In genomic region chr15:21111861-21112260, GRCh38 we compare ENCODE assay signal across 8 cellular contexts.
DNase-seq lines count a peak whose midpoint lies in the region; ATAC-seq and TF ChIP-seq lines count a peak whose summit lies in the region.
"Not testable (repeated sequence)": the region's sequence is repeated elsewhere in the genome, so short reads cannot be mapped to it uniquely, and the experiment has no call there.

No MANE protein-coding gene starts in this region.

- not testable (repeated sequence) for H3K9me3 ChIP-seq in BE2C; PC-9 (ENCODE audit: insufficient read depth, low read depth); ovary; tibial artery

- not testable (repeated sequence) for H3K79me2 ChIP-seq in PC-9 (ENCODE audit: low read depth)

- not testable (repeated sequence) for ATAC-seq in activated CD8-positive, alpha-beta memory T cell treated with anti-CD3 and anti-CD28 coated beads, Interleukin-2, amount 10 ng/mL, durations not matched to agents 7 days and 5 days; left colon

- not testable (repeated sequence) for H4K20me1 ChIP-seq in PC-9 (ENCODE audit: insufficient read depth)

- H3K27me3 ChIP-seq in BE2C; PC-9 (ENCODE audit: insufficient read depth, low read depth); ovary; tibial artery: not testable (repeated sequence)

- peak; percentile 30 for DNase-seq in BE2C
- DNase-seq in PC-9, result peak; percentile 22 to 32
- DNase-seq in activated CD8-positive, alpha-beta memory T cell treated with anti-CD3 and anti-CD28 coated beads, Interleukin-2, amount 10 ng/mL, durations not matched to agents 7 days and 5 days, result peak; percentile 34
- DNase-seq in brain pericyte (ENCODE audit: low read depth, low spot score), result peak; percentile 5
- peak; percentile 0 for DNase-seq in fibroblast of the aortic adventitia (ENCODE audit: low read depth)
- peak; percentile 3 to 24 for DNase-seq in left colon
- DNase-seq in ovary, result peak; percentile 10 to 40 (median 27)
- DNase-seq in tibial artery, result peak; percentile 21 to 85

- POLR2A ChIA-PET in PC-9 (lab: Charles Lee; ENCODE audit: unreplicated experiment), result not testable (repeated sequence)

- 58 to 73% (median 66%) methylated on average over 1 of the region's 2 CpGs for whole genome bisulfite sequencing in ovary, 3 donors

- H3K27ac Mint-ChIP-seq in activated CD8-positive, alpha-beta memory T cell treated with anti-CD3 and anti-CD28 coated beads, Interleukin-2, amount 10 ng/mL, durations not matched to agents 7 days and 5 days, result not testable (repeated sequence)

- H3K27me3 Mint-ChIP-seq in activated CD8-positive, alpha-beta memory T cell treated with anti-CD3 and anti-CD28 coated beads, Interleukin-2, amount 10 ng/mL, durations not matched to agents 7 days and 5 days, result not testable (repeated sequence)

- not testable (repeated sequence) for TF ChIP-seq CTCF in BE2C (IDR thresholded peaks at IDR 0.05; ENCODE audit: low read depth, low read length); PC-9 (conservative IDR thresholded peaks at IDR 0.05); fibroblast of the aortic adventitia (IDR thresholded peaks at IDR 0.05; ENCODE audit: insufficient read depth, low read length); ovary (IDR thresholded peaks at IDR 0.05); tibial artery (IDR thresholded peaks at IDR 0.05)

- H3K4me1 ChIP-seq in BE2C; PC-9 (replicated peaks; ENCODE audit: insufficient read depth); ovary (ENCODE audit: insufficient read depth); tibial artery: not testable (repeated sequence)

- H3K36me3 Mint-ChIP-seq in activated CD8-positive, alpha-beta memory T cell treated with anti-CD3 and anti-CD28 coated beads, Interleukin-2, amount 10 ng/mL, durations not matched to agents 7 days and 5 days, result not testable (repeated sequence)

- not testable (repeated sequence) for H2AFZ ChIP-seq in PC-9

- not testable (repeated sequence) for TF ChIP-seq EP300 in ovary (IDR thresholded peaks at IDR 0.05)

- H3K9me3 Mint-ChIP-seq in activated CD8-positive, alpha-beta memory T cell treated with anti-CD3 and anti-CD28 coated beads, Interleukin-2, amount 10 ng/mL, durations not matched to agents 7 days and 5 days (ENCODE audit: low read depth), result not testable (repeated sequence)

- not testable (repeated sequence) for H3K4me3 Mint-ChIP-seq in activated CD8-positive, alpha-beta memory T cell treated with anti-CD3 and anti-CD28 coated beads, Interleukin-2, amount 10 ng/mL, durations not matched to agents 7 days and 5 days

- intact Hi-C loops in PC-9 (cut with micrococcal nuclease; ENCODE audit: unreplicated experiment); left colon (cut with DNase I, micrococcal nuclease); ovary (cut with DNase I); tibial artery (cut with DNase I; ENCODE audit: low total_unique reads): not testable (repeated sequence)

- BruUV-seq in PC-9 (replicated peaks; lab: Mats Ljungman, UMichigan), result not testable (repeated sequence)

- H3K36me3 ChIP-seq in BE2C; PC-9 (ENCODE audit: low read depth); ovary; tibial artery: not testable (repeated sequence)

- H3K4me2 ChIP-seq in PC-9, result not testable (repeated sequence)

- H3K4me1 Mint-ChIP-seq in activated CD8-positive, alpha-beta memory T cell treated with anti-CD3 and anti-CD28 coated beads, Interleukin-2, amount 10 ng/mL, durations not matched to agents 7 days and 5 days, result not testable (repeated sequence)

- CTCF ChIA-PET in PC-9 (lab: Charles Lee); activated CD8-positive, alpha-beta memory T cell treated with anti-CD3 and anti-CD28 coated beads, Interleukin-2, amount 10 ng/mL, durations not matched to agents 7 days and 5 days (lab: Charles Lee): not testable (repeated sequence)

- not testable (repeated sequence) for TF ChIP-seq POLR2A in ovary (IDR thresholded peaks at IDR 0.05)

- not testable (repeated sequence) for H3K4me3 ChIP-seq in BE2C (ENCODE audit: low read depth, low read length); PC-9; fibroblast of the aortic adventitia (ENCODE audit: low read depth, low read length); ovary; tibial artery

- not testable (repeated sequence) for H3F3A ChIP-seq in PC-9 (ENCODE audit: insufficient read depth, low read depth)

- not testable (repeated sequence) for H3K9me2 ChIP-seq in PC-9 (ENCODE audit: insufficient read depth)

- H3K27ac ChIP-seq in PC-9, ovary, tibial artery: not testable (repeated sequence)

Comparison
In these comparisons a context has a peak if more than half of its experiments do, and no peak if none do; other contexts are left out.
1. DNase-seq: peak in every context shown above with its lines; median percentile 53 in tibial artery; 34 in activated CD8-positive, alpha-beta memory T cell treated with anti-CD3 and anti-CD28 coated beads, Interleukin-2, amount 10 ng/mL, durations not matched to agents 7 days and 5 days; 30 in BE2C; 27 in PC-9; 27 in ovary; 14 in left colon; 5 in brain pericyte; 0 in fibroblast of the aortic adventitia.